ENCODE assay signal across 25 cellular contexts in the genomic region with DNA sequence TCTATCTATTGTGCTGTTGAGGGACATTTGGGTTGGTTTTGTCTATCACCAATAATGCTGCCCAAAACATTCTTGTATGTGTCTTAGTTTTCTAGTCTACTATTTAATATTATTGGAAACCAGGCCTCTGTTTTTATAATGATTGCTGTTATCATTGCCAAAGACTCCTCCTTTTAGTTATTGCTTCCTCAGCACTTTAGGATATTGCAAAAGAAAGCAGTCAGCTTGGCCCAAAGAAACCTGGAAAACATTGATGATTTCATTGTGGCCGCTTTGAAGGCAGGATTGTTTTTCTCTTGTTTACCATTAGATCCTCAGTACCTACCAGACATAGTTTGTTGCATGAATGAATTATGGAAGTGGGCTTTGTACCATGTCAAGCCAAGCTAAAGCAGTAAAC. TPM values are rescaled to one million over a fixed set of nuclear protein-coding genes. Genes with fewer than 3 reads are reported as not detected.
"Had no signal": no experiment of that assay in that cellular context is flagged by ENCODE, and none has a peak within 500 bp of the region (broad histone marks: within the 10 kb centered on the region; RNA-seq: fewer than 3 reads in every experiment).

No MANE protein-coding gene starts in this region.

- H3K27ac ChIP-seq: PC-9, Peyer's patch, SJSA1, SK-N-MC had no signal

- H3K9me3 ChIP-seq: Peyer's patch, SJSA1 had no signal

- H3K36me3 ChIP-seq: Peyer's patch, SJSA1 had no signal

- H3K4me3 ChIP-seq: PC-9, Peyer's patch, SJSA1, SK-N-MC had no signal

- DNase-seq: Kasumi-1; KG1; MV-4-11; NCI-H1048; NCI-H1105; NCI-H1417; NCI-H1436 treated with DMSO at 0.1 percent for 48 hours; NCI-H1694 treated with DMSO at 0.1 percent for 48 hours; NCI-H1930; NCI-H2081; NCI-H2107; NCI-H2227 treated with DMSO at 0.1 percent for 48 hours; NCI-H524; NCI-H526 treated with DMSO at 0.1 percent for 48 hours; NCI-H748 treated with DMSO at 0.1 percent for 48 hours; NK-92 treated with Interleukin-12 subunit alpha and Interleukin-12 subunit beta, amount 100 ng/mL, for 24 hours; OCI-M1; PC-9; Peyer's patch; Right ventricle myocardium superior; RPMI8226; SIG-M5 had no signal

- H2AFZ ChIP-seq: PC-9 had no signal

- H3K4me2 ChIP-seq: PC-9 had no signal

- H3K27me3 ChIP-seq: Peyer's patch, SJSA1 had no signal

RNA-seq across cellular contexts. Expression of a gene that starts 20.6 kb away (rescaled TPM):
- total RNA-seq: T-helper 1 cell treated with Interleukin-12 subunit alpha and Interleukin-12 subunit beta and Interleukin-4 antibody, amounts not matched to agents 30 ng/mL and 1 ng/mL, for 36 hours had no signal

RNA-seq across cellular contexts. Expression of a gene that starts 59.2 kb away (rescaled TPM):
- total RNA-seq: SJSA1; T-helper 1 cell treated with Interleukin-12 subunit alpha and Interleukin-12 subunit beta and Interleukin-4 antibody, amounts not matched to agents 30 ng/mL and 1 ng/mL, for 36 hours had no signal
